ENCODE assay signal across 15 cellular contexts in the genomic region with DNA sequence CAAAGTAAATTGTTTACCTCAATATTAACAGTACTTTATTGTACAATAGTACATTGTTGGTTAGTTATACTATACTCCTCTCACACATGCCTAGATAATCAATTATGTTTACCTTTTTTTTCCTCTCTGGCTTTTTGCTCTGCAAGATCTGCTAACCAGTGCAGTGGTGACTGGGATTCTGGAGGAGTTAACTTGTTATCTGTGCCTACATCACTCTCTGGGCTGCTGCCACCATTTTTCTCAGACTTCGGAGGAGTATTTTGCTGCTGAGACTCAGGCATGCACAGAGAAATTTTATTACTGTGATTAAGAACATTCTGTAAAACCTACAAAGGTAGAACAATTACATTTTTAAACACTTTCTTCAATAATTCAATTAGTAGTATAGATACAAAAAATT.
"Had no signal": no experiment of that assay in that cellular context is flagged by ENCODE, and none has a peak within 500 bp of the region (broad histone marks: within the 10 kb centered on the region; RNA-seq: fewer than 3 reads in every experiment).

No MANE protein-coding gene starts in this region.

- H3K4me2 ChIP-seq: hepatocyte had no signal

- H3K9me3 ChIP-seq: body of pancreas, pancreas, tibial artery had no signal

- H2AFZ ChIP-seq: hepatocyte had no signal

- H3K9me3 Mint-ChIP-seq: activated T-cell treated with anti-CD3 and anti-CD28 coated beads, Interleukin-2, amount 50 U/mL, for 72 hours had no signal

- H3K4me3 Mint-ChIP-seq: activated CD8-positive, alpha-beta memory T cell treated with anti-CD3 and anti-CD28 coated beads, Interleukin-2, amount 10 ng/mL, durations not matched to agents 7 days and 5 days; activated T-cell treated with anti-CD3 and anti-CD28 coated beads, Interleukin-2, amount 50 U/mL, for 72 hours had no signal

- H3K27me3 ChIP-seq: body of pancreas, hepatocyte, pancreas, tibial artery had no signal

- H3K4me1 ChIP-seq: body of pancreas, pancreas had no signal

- H3K27me3 Mint-ChIP-seq: activated CD8-positive, alpha-beta memory T cell treated with anti-CD3 and anti-CD28 coated beads, Interleukin-2, amount 10 ng/mL, durations not matched to agents 7 days and 5 days had no signal

- H3K4me3 ChIP-seq: body of pancreas, coronary artery, hepatocyte, pancreas, SK-N-MC, tibial artery had no signal

- DNase-seq: activated CD4-positive, CD25-positive, alpha-beta regulatory T cell; activated CD8-positive, alpha-beta memory T cell treated with anti-CD3 and anti-CD28 coated beads, Interleukin-2, amount 10 ng/mL, durations not matched to agents 7 days and 5 days; activated T-cell treated with anti-CD3 and anti-CD28 coated beads, Interleukin-2, amount 50 U/mL, for 72 hours; body of pancreas; central memory CD4-positive, alpha-beta T cell; effector CD4-positive, alpha-beta T cell; left ventricle myocardium superior; pancreas; stimulated activated CD4-positive, alpha-beta T cell treated with anti-CD3 and anti-CD28 coated beads, Interleukin-4, amount 100 ng/mL, for 24 hours; T-helper 1 cell; tibial artery had no signal

- ATAC-seq: activated CD8-positive, alpha-beta memory T cell treated with anti-CD3 and anti-CD28 coated beads, Interleukin-2, amount 10 ng/mL, durations not matched to agents 7 days and 5 days; activated T-cell treated with anti-CD3 and anti-CD28 coated beads, Interleukin-2, amount 50 U/mL, for 72 hours; body of pancreas; left ventricle myocardium superior; pancreas had no signal

- H3K27ac Mint-ChIP-seq: activated CD8-positive, alpha-beta memory T cell treated with anti-CD3 and anti-CD28 coated beads, Interleukin-2, amount 10 ng/mL, durations not matched to agents 7 days and 5 days; activated T-cell treated with anti-CD3 and anti-CD28 coated beads, Interleukin-2, amount 50 U/mL, for 72 hours had no signal

- H3K4me1 Mint-ChIP-seq: activated CD8-positive, alpha-beta memory T cell treated with anti-CD3 and anti-CD28 coated beads, Interleukin-2, amount 10 ng/mL, durations not matched to agents 7 days and 5 days had no signal

- H3K27ac ChIP-seq: body of pancreas, coronary artery, epithelial cell of prostate, hepatocyte, pancreas, SK-N-MC, tibial artery had no signal
